8 cellular contexts compared by ENCODE assay signal in the genomic region with DNA sequence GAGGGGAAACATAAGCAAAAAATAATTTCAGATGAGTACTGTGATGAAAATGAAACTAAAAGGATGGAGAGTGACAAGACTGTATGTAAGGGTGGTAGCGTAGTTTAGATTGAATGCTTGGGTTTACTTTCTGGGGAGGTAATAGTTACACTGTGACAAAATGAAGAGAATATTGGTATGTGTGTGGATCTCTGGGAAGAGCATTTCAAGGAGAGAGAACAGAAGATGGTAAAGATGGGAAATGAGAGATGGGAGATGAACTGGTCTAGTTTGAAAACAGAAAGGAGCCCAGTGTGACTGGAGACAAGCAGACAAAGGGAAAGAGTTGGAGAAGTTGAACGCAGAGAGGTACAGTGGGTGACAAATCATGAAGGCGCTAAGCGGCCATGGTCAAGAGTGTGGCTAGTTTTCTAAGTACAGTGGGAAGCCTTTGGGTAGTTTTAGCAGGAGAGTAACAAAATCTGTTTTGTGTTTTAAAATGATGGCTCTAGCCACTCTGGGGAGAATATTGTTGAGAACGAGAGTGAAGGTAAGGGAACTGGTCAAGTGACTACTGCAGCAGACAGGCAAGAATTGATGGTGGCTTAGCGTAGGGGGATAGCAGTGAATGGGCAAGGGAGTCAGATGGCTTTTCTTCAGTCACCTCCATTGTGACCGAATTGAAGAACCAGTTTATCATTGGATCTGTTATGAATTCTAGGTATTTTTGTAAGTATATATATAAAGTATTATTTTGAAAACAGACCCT. TPM values are rescaled to one million over a fixed set of nuclear protein-coding genes. Genes with fewer than 3 reads are reported as not detected.
DNase-seq lines count a peak whose midpoint lies in the region; ATAC-seq and TF ChIP-seq lines count a peak whose summit lies in the region.
"Had no signal": no experiment of that assay in that cellular context is flagged by ENCODE, and none has a peak within 500 bp of the region (broad histone marks: within the 10 kb centered on the region; RNA-seq: fewer than 3 reads in every experiment).

No MANE protein-coding gene starts in this region.

- H3K27me3 Mint-ChIP-seq in natural killer cell (ENCODE audit: low read depth in 2 of 2) (no peaks in the 10 kb centered on the region), MCF 10A (ENCODE audit: insufficient read depth, unreplicated experiment) (no peaks in the 10 kb centered on the region)

- no peaks in the 10 kb centered on the region for H3K36me3 Mint-ChIP-seq in natural killer cell
- no peaks in the 10 kb centered on the region for H3K36me3 Mint-ChIP-seq in MCF 10A (ENCODE audit: insufficient read depth, unreplicated experiment)

- H3K4me3 Mint-ChIP-seq in natural killer cell (no peak overlapping the region), MCF 10A (ENCODE audit: unreplicated experiment) (no peak overlapping the region)

- CTCF ChIA-PET in MCF 10A (lab: Yijun Ruan, JAX) = no interaction called here

- BruUV-seq in MCF 10A (replicated peaks; lab: Mats Ljungman, UMichigan) = no TSS peak

- H3K4me1 Mint-ChIP-seq in natural killer cell (peaks cover 0 to 9% of the 10 kb centered on the region in 2 donors), MCF 10A (ENCODE audit: insufficient read depth, unreplicated experiment) (no peaks in the 10 kb centered on the region)

- H3K27ac Mint-ChIP-seq in natural killer cell (no peak overlapping the region), MCF 10A (ENCODE audit: low read depth, unreplicated experiment) (no peak overlapping the region)

- intact Hi-C loops in natural killer cell (cut with micrococcal nuclease) (no loop called here), MCF 10A (cut with micrococcal nuclease) (no loop called here)

- DNase-seq in natural killer cell (no peak), NCI-H345 (lab: John Stamatoyannopoulos, UW) (no peak), MCF 10A (ENCODE audit: unreplicated experiment) (no peak), glomerular visceral epithelial cell (ENCODE audit: extremely low spot score) (no peak)
- DNase-seq: NCI-H2029 had no signal

- no peak for TF ChIP-seq CTCF in natural killer cell (IDR thresholded peaks at IDR 0.05)
- TF ChIP-seq CTCF in MCF 10A (IDR thresholded peaks at IDR 0.05; ENCODE audit: unreplicated experiment) = no peak

- peak; percentile 65 for ATAC-seq in GM18870 (IDR thresholded peaks at IDR 0.05; ENCODE audit: unreplicated experiment)
- ATAC-seq in GM21717 (IDR thresholded peaks at IDR 0.05; ENCODE audit: unreplicated experiment) = peak; percentile 50
- ATAC-seq in HG03439 (IDR thresholded peaks at IDR 0.05; ENCODE audit: unreplicated experiment) = peak; percentile 60
- ATAC-seq in natural killer cell = peak; percentile 81 to 90 (median 87)

- POLR2A ChIA-PET in MCF 10A (lab: Yijun Ruan, JAX) = no interaction called here

- H3K9me3 Mint-ChIP-seq in natural killer cell (no peaks in the 10 kb centered on the region), MCF 10A (ENCODE audit: unreplicated experiment) (no peaks in the 10 kb centered on the region)

RNA-seq across cellular contexts. Expression of a gene that starts 22.6 kb away (rescaled TPM):
- total RNA-seq in natural killer cell (10 to 100 TPM; 15.2 to 16.3 (median 15.4) TPM), MCF 10A (2022) (36.3 and 45.9 TPM in 2 replicates)
